ENCODE assay signal across 27 cellular contexts in the genomic region with DNA sequence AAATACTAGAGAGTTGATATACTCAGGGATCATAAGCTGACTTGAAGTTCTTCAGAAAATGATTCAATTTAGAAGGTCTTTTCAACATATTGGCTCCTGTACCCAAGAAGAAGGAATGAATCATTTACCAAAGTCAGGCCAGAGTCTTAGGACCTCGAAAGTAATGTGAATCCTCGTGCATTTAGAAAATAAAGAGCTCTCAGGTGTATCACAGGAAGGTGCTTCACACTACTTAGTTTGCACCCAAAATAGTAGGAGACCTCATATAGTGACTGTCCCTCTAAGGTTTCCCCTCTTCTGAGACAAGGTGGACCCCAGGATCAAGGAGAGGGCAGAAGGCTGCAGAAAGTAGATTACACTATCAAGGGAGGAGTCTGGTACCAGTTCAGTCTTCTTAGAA.
DNase-seq lines count a peak whose midpoint lies in the region; ATAC-seq and TF ChIP-seq lines count a peak whose summit lies in the region.
"Had no signal": no experiment of that assay in that cellular context is flagged by ENCODE, and none has a peak within 500 bp of the region (broad histone marks: within the 10 kb centered on the region; RNA-seq: fewer than 3 reads in every experiment).

No MANE protein-coding gene starts in this region.

- no peak overlapping the region for H3K4me3 Mint-ChIP-seq in dendritic cell treated with granulocyte-macrophage colony-stimulating factor and Interleukin-4, amounts not matched to agents 40 ng/mL and 50 ng/mL, for 4 days
- H3K4me3 Mint-ChIP-seq in activated naive CD4-positive, alpha-beta T cell treated with anti-CD3 and anti-CD28 coated beads, Interleukin-2, amount 10 ng/mL, durations not matched to agents 7 days and 5 days, result no peak overlapping the region
- H3K4me3 Mint-ChIP-seq: activated naive CD8-positive, alpha-beta T cell treated with anti-CD3 and anti-CD28 coated beads, Interleukin-2, amount 10 ng/mL, durations not matched to agents 7 days and 5 days; CD14-positive monocyte; HFFc6; natural killer cell treated with Interleukin-12 subunit alpha and Interleukin-12 subunit beta and Interleukin-15 and Interleukin-18, amount 100 ng/mL, for 72 hours; WTC11 had no signal

- H3K27me3 ChIP-seq in PC-3 (ENCODE audit: low read length), result peaks cover 61% of the 10 kb centered on the region
- no peaks in the 10 kb centered on the region for H3K27me3 ChIP-seq in colonic mucosa

- CTCF ChIA-PET in activated naive CD4-positive, alpha-beta T cell treated with anti-CD3 and anti-CD28 coated beads, Interleukin-2, amount 10 ng/mL, durations not matched to agents 7 days and 5 days (lab: Charles Lee), result no interaction called here
- CTCF ChIA-PET in PC-3 (lab: Charles Lee), result no interaction called here

- TF ChIP-seq CTCF in PC-3 (conservative IDR thresholded peaks at IDR 0.05; ENCODE audit: low read depth, low read length) (no peak), colonic mucosa (IDR thresholded peaks at IDR 0.05) (no peak)

- no peak overlapping the region for H3K9ac ChIP-seq in PC-3 (ENCODE audit: low read length)
- H3K9ac ChIP-seq in colonic mucosa (ENCODE audit: low read depth in 2 of 2, low read length in 2 of 2), result no peak overlapping the region
- H3K9ac ChIP-seq: GM23248 had no signal

- no peaks in the 10 kb centered on the region for H3K27me3 Mint-ChIP-seq in dendritic cell treated with granulocyte-macrophage colony-stimulating factor and Interleukin-4, amounts not matched to agents 40 ng/mL and 50 ng/mL, for 4 days
- H3K27me3 Mint-ChIP-seq in activated naive CD4-positive, alpha-beta T cell treated with anti-CD3 and anti-CD28 coated beads, Interleukin-2, amount 10 ng/mL, durations not matched to agents 7 days and 5 days, result peaks cover 24% of the 10 kb centered on the region

- H3K27ac Mint-ChIP-seq in dendritic cell treated with granulocyte-macrophage colony-stimulating factor and Interleukin-4, amounts not matched to agents 40 ng/mL and 50 ng/mL, for 4 days, result peak overlapping the region; percentile 55
- no peak overlapping the region for H3K27ac Mint-ChIP-seq in activated naive CD4-positive, alpha-beta T cell treated with anti-CD3 and anti-CD28 coated beads, Interleukin-2, amount 10 ng/mL, durations not matched to agents 7 days and 5 days
- H3K27ac Mint-ChIP-seq: activated naive CD8-positive, alpha-beta T cell treated with anti-CD3 and anti-CD28 coated beads, Interleukin-2, amount 10 ng/mL, durations not matched to agents 7 days and 5 days; CD14-positive monocyte; HFFc6; natural killer cell treated with Interleukin-12 subunit alpha and Interleukin-12 subunit beta and Interleukin-15 and Interleukin-18, amount 100 ng/mL, for 72 hours; WTC11 had no signal

- BruUV-seq in PC-3 (replicated peaks; lab: Mats Ljungman, UMichigan), result no TSS peak

- no peak overlapping the region for H3K27ac ChIP-seq in PC-3 (ENCODE audit: low read length)
- no peak overlapping the region for H3K27ac ChIP-seq in colonic mucosa
- H3K27ac ChIP-seq: dorsolateral prefrontal cortex, GM23248, skin epidermis had no signal

- intact Hi-C loops in dendritic cell treated with granulocyte-macrophage colony-stimulating factor and Interleukin-4, amounts not matched to agents 40 ng/mL and 50 ng/mL, for 4 days (cut with micrococcal nuclease), result no loop called here
- intact Hi-C loops in PC-3 (cut with micrococcal nuclease) (no loop called here), colonic mucosa (cut with DNase I) (no loop called here)

- H3K4me1 ChIP-seq in PC-3 (ENCODE audit: insufficient read depth, low read length) (no peaks in the 10 kb centered on the region), colonic mucosa (peaks cover under 1% of the 10 kb centered on the region)

- no peaks in the 10 kb centered on the region for H3F3A ChIP-seq in PC-3 (ENCODE audit: low read length, unreplicated experiment)

- POLR2A ChIA-PET in PC-3 (lab: Charles Lee; ENCODE audit: unreplicated experiment), result no interaction called here

- H3K4me2 ChIP-seq in PC-3 (ENCODE audit: low read length), result no peak overlapping the region

- no peaks in the 10 kb centered on the region for H3K9me3 Mint-ChIP-seq in dendritic cell treated with granulocyte-macrophage colony-stimulating factor and Interleukin-4, amounts not matched to agents 40 ng/mL and 50 ng/mL, for 4 days
- H3K9me3 Mint-ChIP-seq in activated naive CD4-positive, alpha-beta T cell treated with anti-CD3 and anti-CD28 coated beads, Interleukin-2, amount 10 ng/mL, durations not matched to agents 7 days and 5 days, result no peaks in the 10 kb centered on the region
- H3K9me3 Mint-ChIP-seq: activated naive CD8-positive, alpha-beta T cell treated with anti-CD3 and anti-CD28 coated beads, Interleukin-2, amount 10 ng/mL, durations not matched to agents 7 days and 5 days; CD14-positive monocyte; natural killer cell treated with Interleukin-12 subunit alpha and Interleukin-12 subunit beta and Interleukin-15 and Interleukin-18, amount 100 ng/mL, for 72 hours; WTC11 had no signal

- peaks cover 41% of the 10 kb centered on the region for H3K4me1 Mint-ChIP-seq in dendritic cell treated with granulocyte-macrophage colony-stimulating factor and Interleukin-4, amounts not matched to agents 40 ng/mL and 50 ng/mL, for 4 days (ENCODE audit: low read depth)
- no peaks in the 10 kb centered on the region for H3K4me1 Mint-ChIP-seq in activated naive CD4-positive, alpha-beta T cell treated with anti-CD3 and anti-CD28 coated beads, Interleukin-2, amount 10 ng/mL, durations not matched to agents 7 days and 5 days
- H3K4me1 Mint-ChIP-seq: activated naive CD8-positive, alpha-beta T cell treated with anti-CD3 and anti-CD28 coated beads, Interleukin-2, amount 10 ng/mL, durations not matched to agents 7 days and 5 days had no signal

- H3K79me2 ChIP-seq in PC-3 (ENCODE audit: low read length), result no peaks in the 10 kb centered on the region

- H3K4me3 ChIP-seq in PC-3 (ENCODE audit: low read length) (no peak overlapping the region), colonic mucosa (no peak overlapping the region)
- H3K4me3 ChIP-seq: dorsolateral prefrontal cortex, GM23248, skin epidermis had no signal

- no peaks in the 10 kb centered on the region for H3K36me3 ChIP-seq in PC-3 (ENCODE audit: low read depth, low read length)
- no peaks in the 10 kb centered on the region for H3K36me3 ChIP-seq in colonic mucosa

- no peak for DNase-seq in activated naive CD4-positive, alpha-beta T cell treated with anti-CD3 and anti-CD28 coated beads, Interleukin-2, amount 10 ng/mL, durations not matched to agents 7 days and 5 days
- DNase-seq in PC-3 (no peak), colonic mucosa (no peak)
- DNase-seq: activated CD4-positive, alpha-beta T cell treated with anti-CD3 and anti-CD28 coated beads, Interleukin-2, amount 50 U/mL, for 4 hours; activated CD8-positive, alpha-beta memory T cell treated with anti-CD3 and anti-CD28 coated beads, Interleukin-2, amount 50 U/mL, for 48 hours; activated effector memory CD4-positive, alpha-beta T cell treated with Interleukin-2 at 50 U/mL for 16 hours; activated naive CD8-positive, alpha-beta T cell treated with anti-CD3 and anti-CD28 coated beads, Interleukin-2, amount 10 ng/mL, durations not matched to agents 7 days and 5 days; Calu3; caudate nucleus; dorsolateral prefrontal cortex; glutamatergic neuron; GM23248; HFFc6; kidney; midbrain; MV-4-11; NCI-H526; T1000; trophoblast cell had no signal

- peaks cover 100% of the 10 kb centered on the region for H3K36me3 Mint-ChIP-seq in dendritic cell treated with granulocyte-macrophage colony-stimulating factor and Interleukin-4, amounts not matched to agents 40 ng/mL and 50 ng/mL, for 4 days (ENCODE audit: low read depth)
- H3K36me3 Mint-ChIP-seq in activated naive CD4-positive, alpha-beta T cell treated with anti-CD3 and anti-CD28 coated beads, Interleukin-2, amount 10 ng/mL, durations not matched to agents 7 days and 5 days, result no peaks in the 10 kb centered on the region
- H3K36me3 Mint-ChIP-seq: activated naive CD8-positive, alpha-beta T cell treated with anti-CD3 and anti-CD28 coated beads, Interleukin-2, amount 10 ng/mL, durations not matched to agents 7 days and 5 days; natural killer cell treated with Interleukin-12 subunit alpha and Interleukin-12 subunit beta and Interleukin-15 and Interleukin-18, amount 100 ng/mL, for 72 hours; WTC11 had no signal

- no peaks in the 10 kb centered on the region for H4K20me1 ChIP-seq in PC-3 (ENCODE audit: low read length)

- ATAC-seq in GM19397 (IDR thresholded peaks at IDR 0.05; ENCODE audit: unreplicated experiment), result peak; percentile 56
- ATAC-seq in GM21786 (IDR thresholded peaks at IDR 0.05; ENCODE audit: unreplicated experiment), result peak; percentile 51
- peak; percentile 56 for ATAC-seq in HG03159 (IDR thresholded peaks at IDR 0.05; ENCODE audit: unreplicated experiment)
- ATAC-seq in PC-3, result no peak
- ATAC-seq: natural killer cell treated with Interleukin-12 subunit alpha and Interleukin-12 subunit beta and Interleukin-15 and Interleukin-18, amount 100 ng/mL, for 72 hours; WTC11 had no signal

- no peak overlapping the region for H2AFZ ChIP-seq in PC-3 (ENCODE audit: low read length)
- H2AFZ ChIP-seq: GM23248 had no signal

- no peaks in the 10 kb centered on the region for H3K9me2 ChIP-seq in PC-3 (replicated peaks; ENCODE audit: low read length)

- no peaks in the 10 kb centered on the region for H3K9me3 ChIP-seq in PC-3 (ENCODE audit: low read length)
- no peaks in the 10 kb centered on the region for H3K9me3 ChIP-seq in colonic mucosa
